ENCODE assay signal across 14 cellular contexts in the genomic region with DNA sequence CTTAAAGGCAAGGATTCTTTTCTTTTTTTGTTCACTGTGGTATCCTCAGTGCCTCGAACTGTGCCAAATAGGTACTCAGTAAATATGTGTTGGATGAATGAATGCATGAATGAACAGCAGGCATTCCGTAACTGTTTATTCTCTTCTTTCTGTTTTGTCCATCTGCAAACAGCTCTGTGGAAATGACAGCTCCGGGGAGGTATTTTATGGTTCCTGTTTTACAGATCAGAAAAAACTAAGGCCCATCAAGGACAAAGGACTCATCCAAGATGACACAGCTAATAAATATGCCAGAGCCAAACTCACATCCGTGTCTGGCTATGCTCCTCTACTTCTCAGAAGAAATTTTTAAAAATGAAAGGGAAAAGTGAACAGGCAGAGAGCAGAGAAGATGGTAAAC. TPM values are rescaled to one million over a fixed set of nuclear protein-coding genes. Genes with fewer than 3 reads are reported as not detected.
DNase-seq lines count a peak whose midpoint lies in the region; ATAC-seq and TF ChIP-seq lines count a peak whose summit lies in the region.
"Had no signal": no experiment of that assay in that cellular context is flagged by ENCODE, and none has a peak within 500 bp of the region (broad histone marks: within the 10 kb centered on the region; RNA-seq: fewer than 3 reads in every experiment).

No MANE protein-coding gene starts in this region.

- 78 to 86% methylated on average over 3 to 4 of the region's 4 CpGs for WGBS in endodermal cell (ENCODE audit: insufficient coverage in 1 of 2, insufficient read length in 1 of 2), 2 experiments
- no CpG with 5 or more reads among the region's 4 CpGs for WGBS in trophoblast cell (ENCODE audit: extremely low coverage, insufficient coverage, insufficient read length)

- H3K27ac ChIP-seq in endodermal cell (ENCODE audit: low read depth, low read length) (peak overlapping the region; percentile 13), trophoblast cell (ENCODE audit: low read depth, low read length) (peak overlapping the region; percentile 92)

- no peak for ATAC-seq in T-helper 17 cell
- ATAC-seq in WTC11, result no peak
- no peak for ATAC-seq in GM19463 (IDR thresholded peaks at IDR 0.05; ENCODE audit: unreplicated experiment)

- no peak overlapping the region for H4K91ac ChIP-seq in trophoblast cell (ENCODE audit: low read depth, low read length)

- H3K4me2 ChIP-seq in trophoblast cell (ENCODE audit: low read length), result no peak overlapping the region

- H3K27ac Mint-ChIP-seq in endodermal cell, result no peak overlapping the region
- H3K27ac Mint-ChIP-seq in T-helper 17 cell, result no peak overlapping the region
- H3K27ac Mint-ChIP-seq in WTC11, result no peak overlapping the region
- H3K27ac Mint-ChIP-seq: CD4-positive, alpha-beta T cell; immature natural killer cell; stimulated activated naive CD8-positive, alpha-beta T cell treated with anti-CD3 and anti-CD28 coated beads, Interleukin-15, Interleukin-2, amounts not matched to agents 100 ng/mL and 50 ng/mL, for 24 hours had no signal

- H2AFZ ChIP-seq in trophoblast cell (ENCODE audit: insufficient read depth, low read length, poor library complexity), result no peak overlapping the region

- H3K23ac ChIP-seq in trophoblast cell (ENCODE audit: low read length), result no peak overlapping the region

- no peak overlapping the region for H3K4ac ChIP-seq in trophoblast cell (ENCODE audit: low read depth, low read length)

- H4K12ac ChIP-seq in trophoblast cell (ENCODE audit: low read depth, low read length), result no peak overlapping the region

- H3K79me2 ChIP-seq in trophoblast cell (ENCODE audit: control insufficient read depth, insufficient read depth, low read length, poor library complexity), result no peaks in the 10 kb centered on the region

- H3K18ac ChIP-seq in trophoblast cell (ENCODE audit: low read length), result no peak overlapping the region

- DNase-seq in AG20443 (ENCODE audit: low spot score), result peak; percentile 64
- peak; percentile 16 for DNase-seq in NCI-H226
- DNase-seq in endodermal cell, result no peak
- DNase-seq in trophoblast cell, result no peak
- no peak for DNase-seq in T-helper 17 cell
- no peak for DNase-seq in NCI-H82 (lab: John Stamatoyannopoulos, UW)
- DNase-seq in WTC11 (ENCODE audit: low spot score), result no peak
- DNase-seq: CD4-positive, alpha-beta T cell; immature natural killer cell; stimulated activated CD4-positive, alpha-beta T cell treated with anti-CD3 and anti-CD28 coated beads, Interleukin-2, amount 100 ng/mL, for 24 hours had no signal

- CTCF ChIA-PET in WTC11 (lab: Charles Lee), result interaction anchor here (0.7 to 1.3 kb wide), 3 partner anchors 24 to 145 kb away, joined by 3 read pairs; a partner anchor contains a TSS

- H3K9ac ChIP-seq in endodermal cell (ENCODE audit: extremely low read depth, low read length, poor library complexity, severe bottlenecking) (no peak overlapping the region), trophoblast cell (ENCODE audit: low read length) (no peak overlapping the region)

- no peak for TF ChIP-seq CTCF in endodermal cell (conservative IDR thresholded peaks at IDR 0.05)
- TF ChIP-seq CTCF in WTC11 (IDR thresholded peaks at IDR 0.05), result no peak

- no peak overlapping the region for H2AK5ac ChIP-seq in trophoblast cell (ENCODE audit: low read length)

- H2BK12ac ChIP-seq in trophoblast cell (ENCODE audit: low read length), result no peak overlapping the region

- H3K36me3 ChIP-seq in endodermal cell (ENCODE audit: control insufficient read depth, insufficient read depth, low read length) (no peaks in the 10 kb centered on the region), trophoblast cell (ENCODE audit: control insufficient read depth in 1 of 2, insufficient read depth in 2 of 2, low read length in 2 of 2) (peaks cover 0 to 4% of the 10 kb centered on the region in 2 experiments)

- no peak overlapping the region for H2BK5ac ChIP-seq in trophoblast cell (ENCODE audit: low read depth, low read length, poor library complexity)

- POLR2A ChIA-PET in WTC11 (lab: Charles Lee), result no interaction called here

- H4K8ac ChIP-seq in trophoblast cell (ENCODE audit: low read depth, low read length), result no peak overlapping the region

- no peak overlapping the region for H3K14ac ChIP-seq in trophoblast cell (ENCODE audit: low read length)

- H3K4me3 Mint-ChIP-seq in endodermal cell (no peak overlapping the region), T-helper 17 cell (no peak overlapping the region), WTC11 (no peak overlapping the region)
- H3K4me3 Mint-ChIP-seq: CD4-positive, alpha-beta T cell; immature natural killer cell; neural crest cell; stimulated activated naive CD8-positive, alpha-beta T cell treated with anti-CD3 and anti-CD28 coated beads, Interleukin-15, Interleukin-2, amounts not matched to agents 100 ng/mL and 50 ng/mL, for 24 hours had no signal

- H2BK120ac ChIP-seq in trophoblast cell (ENCODE audit: insufficient read depth, low read length, poor library complexity), result no peak overlapping the region

- H3K27me3 Mint-ChIP-seq in endodermal cell (ENCODE audit: insufficient read depth), result peaks cover 9% of the 10 kb centered on the region
- H3K27me3 Mint-ChIP-seq in T-helper 17 cell, result peaks cover 81% of the 10 kb centered on the region
- no peaks in the 10 kb centered on the region for H3K27me3 Mint-ChIP-seq in WTC11 (ENCODE audit: low read depth)

- H3K36me3 Mint-ChIP-seq in endodermal cell (ENCODE audit: low read depth), result no peaks in the 10 kb centered on the region
- peaks cover 5% of the 10 kb centered on the region for H3K36me3 Mint-ChIP-seq in T-helper 17 cell (ENCODE audit: low read depth)
- no peaks in the 10 kb centered on the region for H3K36me3 Mint-ChIP-seq in WTC11
- H3K36me3 Mint-ChIP-seq: immature natural killer cell had no signal

- H3K4me1 Mint-ChIP-seq in endodermal cell (no peaks in the 10 kb centered on the region), T-helper 17 cell (peaks cover 13% of the 10 kb centered on the region), WTC11 (peaks cover 3% of the 10 kb centered on the region; the same call in 1 of the 2 replicates)
- H3K4me1 Mint-ChIP-seq: immature natural killer cell had no signal

- H3K4me1 ChIP-seq in endodermal cell (ENCODE audit: control insufficient read depth, insufficient read depth, low read length) (no peaks in the 10 kb centered on the region), trophoblast cell (ENCODE audit: control insufficient read depth in 1 of 2, insufficient read depth in 2 of 2, low read length in 2 of 2) (peaks cover 19 to 23% of the 10 kb centered on the region in 2 experiments)

- no peaks in the 10 kb centered on the region for H3K9me3 ChIP-seq in endodermal cell (ENCODE audit: control insufficient read depth, low read length)
- no peaks in the 10 kb centered on the region for H3K9me3 ChIP-seq in trophoblast cell (ENCODE audit: insufficient read depth, low read depth, low read length)
- H3K9me3 ChIP-seq in T-helper 17 cell (ENCODE audit: control insufficient read depth, low read length, poor library complexity, severe bottlenecking), result no peaks in the 10 kb centered on the region

- H3K4me3 ChIP-seq in endodermal cell (ENCODE audit: low read length) (no peak overlapping the region), trophoblast cell (ENCODE audit: low read depth, low read length) (no peak overlapping the region)

- H3K27me3 ChIP-seq in endodermal cell (ENCODE audit: control insufficient read depth, insufficient read depth, low read length, poor library complexity, severe bottlenecking) (no peaks in the 10 kb centered on the region), trophoblast cell (ENCODE audit: insufficient read depth, low read length) (no peaks in the 10 kb centered on the region)

- peaks cover 19% of the 10 kb centered on the region for H3K79me1 ChIP-seq in trophoblast cell (ENCODE audit: low read length)

- H3K9me3 Mint-ChIP-seq in endodermal cell (peaks cover 2% of the 10 kb centered on the region), WTC11 (peaks cover 9% of the 10 kb centered on the region)
- H3K9me3 Mint-ChIP-seq: CD4-positive, alpha-beta T cell; neural crest cell; stimulated activated naive CD8-positive, alpha-beta T cell treated with anti-CD3 and anti-CD28 coated beads, Interleukin-15, Interleukin-2, amounts not matched to agents 100 ng/mL and 50 ng/mL, for 24 hours had no signal

TF ChIP-seq in WTC11, 78 proteins besides CTCF, POLR2A, EP300 and RAD21 (continues in another document):
- TF ChIP-seq NR1H2 (CRISPR knock-in tag; IDR thresholded peaks at IDR 0.05), result no peak
- TF ChIP-seq, protein P1, sequence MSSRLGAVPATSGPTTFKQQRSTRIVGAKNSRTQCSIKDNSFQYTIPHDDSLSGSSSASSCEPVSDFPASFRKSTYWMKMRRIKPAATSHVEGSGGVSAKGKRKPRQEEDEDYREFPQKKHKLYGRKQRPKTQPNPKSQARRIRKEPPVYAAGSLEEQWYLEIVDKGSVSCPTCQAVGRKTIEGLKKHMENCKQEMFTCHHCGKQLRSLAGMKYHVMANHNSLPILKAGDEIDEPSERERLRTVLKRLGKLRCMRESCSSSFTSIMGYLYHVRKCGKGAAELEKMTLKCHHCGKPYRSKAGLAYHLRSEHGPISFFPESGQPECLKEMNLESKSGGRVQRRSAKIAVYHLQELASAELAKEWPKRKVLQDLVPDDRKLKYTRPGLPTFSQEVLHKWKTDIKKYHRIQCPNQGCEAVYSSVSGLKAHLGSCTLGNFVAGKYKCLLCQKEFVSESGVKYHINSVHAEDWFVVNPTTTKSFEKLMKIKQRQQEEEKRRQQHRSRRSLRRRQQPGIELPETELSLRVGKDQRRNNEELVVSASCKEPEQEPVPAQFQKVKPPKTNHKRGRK (CRISPR knock-in tag; IDR thresholded peaks at IDR 0.05; ENCODE audit: borderline replicate concordance), result no peak
- no peak for TF ChIP-seq ZNF121 (CRISPR knock-in tag; IDR thresholded peaks at IDR 0.05)
- TF ChIP-seq ZNF416 (CRISPR knock-in tag; IDR thresholded peaks at IDR 0.05), result no peak
- no peak for TF ChIP-seq ZBTB21 (CRISPR knock-in tag; IDR thresholded peaks at IDR 0.05; ENCODE audit: borderline replicate concordance)
- TF ChIP-seq FOXK1 (CRISPR knock-in tag; IDR thresholded peaks at IDR 0.05), result no peak
- no peak for TF ChIP-seq ZNF317 (CRISPR knock-in tag; IDR thresholded peaks at IDR 0.05; ENCODE audit: borderline replicate concordance, low read depth)
- TF ChIP-seq JUN (CRISPR knock-in tag; IDR thresholded peaks at IDR 0.05), result no peak
- no peak for TF ChIP-seq SMAD3 (CRISPR knock-in tag; IDR thresholded peaks at IDR 0.05; ENCODE audit: borderline replicate concordance)
- TF ChIP-seq CREM (CRISPR knock-in tag; IDR thresholded peaks at IDR 0.05), result no peak
- no peak for TF ChIP-seq ESRRA (CRISPR knock-in tag; IDR thresholded peaks at IDR 0.05; ENCODE audit: borderline replicate concordance)

RNA-seq across cellular contexts. Expression of a gene that starts 21.0 kb away (rescaled TPM):
- 1 to 10 TPM in 1 of 2 donors, under 1 TPM in 1; 0.86 to 1.0 TPM for total RNA-seq in endodermal cell
- 2.0 TPM for polyA plus RNA-seq in endodermal cell (2013, experiment 1 of 2)
- 2.2 TPM for polyA plus RNA-seq in endodermal cell (2013, experiment 2 of 2)
- polyA plus RNA-seq in trophoblast cell (2013), result 13.7 and 14.2 TPM in 2 replicates
- not detected for total RNA-seq in T-helper 17 cell
- 0.81 to 1.1 TPM (median 0.94 TPM) in 3 replicates for total RNA-seq in WTC11 (2021)
- total RNA-seq: activated CD8-positive, alpha-beta memory T cell treated with anti-CD3 and anti-CD28 coated beads for 36 hours; CD4-positive, alpha-beta T cell had no signal
- polyA plus RNA-seq: immature natural killer cell had no signal

RNA-seq across cellular contexts. Expression of a gene that starts 44.6 kb away (rescaled TPM):
- total RNA-seq in endodermal cell (10 to 100 TPM; 34.2 to 38.7 TPM), T-helper 17 cell (100 to 1,000 TPM in 1 of 2 donors, 10 to 100 TPM in 1; 88.5 to 103 TPM), WTC11 (2021) (21.4 to 24.3 TPM (median 21.8 TPM) in 3 replicates)
- 41.1 TPM for polyA plus RNA-seq in endodermal cell (2013, experiment 1 of 2)
- polyA plus RNA-seq in endodermal cell (2013, experiment 2 of 2), result 40.1 TPM
- polyA plus RNA-seq in trophoblast cell (2013), result 61.8 and 64.9 TPM in 2 replicates

Comparison
In these comparisons a context has a peak if more than half of its experiments do, and no peak if none do; other contexts are left out.
1. DNase-seq: peak in AG20443 (single experiment) and NCI-H226 (single experiment); none in endodermal cell (single experiment), trophoblast cell (0 of 2), T-helper 17 cell (0 of 3), NCI-H82 (single experiment) and WTC11 (single experiment).